ENCODE assay signal across 29 cellular contexts in genomic region chr1:198630863-198631262, GRCh38. TPM values are rescaled to one million over a fixed set of nuclear protein-coding genes. Genes with fewer than 3 reads are reported as not detected.
DNase-seq lines count a peak whose midpoint lies in the region; ATAC-seq, FAIRE-seq and TF ChIP-seq lines count a peak whose summit lies in the region.
"Had no signal": no experiment of that assay in that cellular context is flagged by ENCODE, and none has a peak within 500 bp of the region (broad histone marks: within the 10 kb centered on the region; RNA-seq: fewer than 3 reads in every experiment).

No MANE protein-coding gene starts in this region.

- H3K4me1 Mint-ChIP-seq in activated naive CD4-positive, alpha-beta T cell treated with anti-CD3 and anti-CD28 coated beads for 36 hours (ENCODE audit: low read depth) = peaks cover 94% of the 10 kb centered on the region
- peaks cover 68 to 97% (median 90%) of the 10 kb centered on the region in 7 donors for H3K4me1 Mint-ChIP-seq in naive thymus-derived CD4-positive, alpha-beta T cell

- no peaks in the 10 kb centered on the region for H3K27me3 ChIP-seq in naive thymus-derived CD4-positive, alpha-beta T cell (ENCODE audit: control insufficient read depth in 2 of 2, insufficient read depth in 2 of 2, low read length in 2 of 2)
- H3K27me3 ChIP-seq: gastrocnemius medialis, neutrophil, thyroid gland, uterus had no signal

- FAIRE-seq in GM12891 (lab: Jason Lieb, UNC) = peak; percentile 26
- FAIRE-seq: endothelial cell of umbilical vein, G401.6, kidney had no signal

- no peaks in the 10 kb centered on the region for H3K27me3 Mint-ChIP-seq in activated naive CD4-positive, alpha-beta T cell treated with anti-CD3 and anti-CD28 coated beads for 36 hours (ENCODE audit: low read depth)
- H3K27me3 Mint-ChIP-seq in naive thymus-derived CD4-positive, alpha-beta T cell = no peaks in the 10 kb centered on the region

- no peak overlapping the region for H3K4me3 Mint-ChIP-seq in activated naive CD4-positive, alpha-beta T cell treated with anti-CD3 and anti-CD28 coated beads for 36 hours
- peak overlapping the region in 3 of 10 donors; percentile 18 to 39 (median 37) for H3K4me3 Mint-ChIP-seq in naive thymus-derived CD4-positive, alpha-beta T cell
- H3K4me3 Mint-ChIP-seq: activated T-cell treated with anti-CD3 and anti-CD28 coated beads, Interleukin-2, amount 50 U/mL, for 4 hours; T-helper 1 cell treated with Interleukin-12 subunit alpha and Interleukin-12 subunit beta and Interleukin-4 antibody, amounts not matched to agents 30 μg/mL and 1 μg/mL, for 36 hours had no signal

- H3K36me3 ChIP-seq in naive thymus-derived CD4-positive, alpha-beta T cell (ENCODE audit: control insufficient read depth in 2 of 3, insufficient read depth in 3 of 3, low read length in 3 of 3) = no peaks in the 10 kb centered on the region
- H3K36me3 ChIP-seq: gastrocnemius medialis, neutrophil, thyroid gland, uterus had no signal

- peak overlapping the region; percentile 72 for H3K27ac Mint-ChIP-seq in activated naive CD4-positive, alpha-beta T cell treated with anti-CD3 and anti-CD28 coated beads for 36 hours
- peak overlapping the region in 6 of 9 donors; percentile 30 to 96 (median 58) for H3K27ac Mint-ChIP-seq in naive thymus-derived CD4-positive, alpha-beta T cell
- H3K27ac Mint-ChIP-seq: T-helper 1 cell treated with Interleukin-12 subunit alpha and Interleukin-12 subunit beta and Interleukin-4 antibody, amounts not matched to agents 30 μg/mL and 1 μg/mL, for 36 hours had no signal

- POLR2A ChIA-PET in naive thymus-derived CD4-positive, alpha-beta T cell (lab: Charles Lee) = interaction anchor here (0.7 to 12.2 kb wide), 11 partner anchors 8 to 108 kb away, joined by 3 to 332 read pairs (median 4); partner anchors contain the start of gene PTPRC

- intact Hi-C loops in activated naive CD4-positive, alpha-beta T cell treated with anti-CD3 and anti-CD28 coated beads for 36 hours (cut with micrococcal nuclease) = no loop called here
- intact Hi-C loops in naive thymus-derived CD4-positive, alpha-beta T cell (cut with micrococcal nuclease) = no loop called here

- no peak for DNase-seq in activated naive CD4-positive, alpha-beta T cell treated with anti-CD3 and anti-CD28 coated beads for 36 hours
- no peak for DNase-seq in activated naive CD4-positive, alpha-beta T cell treated with Interleukin-2 at 50 U/mL for 16 hours
- DNase-seq in GM12891 (ENCODE audit: insufficient read length, low spot score) (no peak), NCI-H1417 treated with DMSO at 0.1 percent for 48 hours (lab: John Stamatoyannopoulos, UW) (peak; percentile 19), MV-4-11 (lab: John Stamatoyannopoulos, UW) (no peak)
- no peak for DNase-seq in naive thymus-derived CD4-positive, alpha-beta T cell
- no peak for DNase-seq in stimulated activated CD4-positive, alpha-beta T cell treated with anti-CD3 and anti-CD28 coated beads, Interleukin-4, amount 100 ng/mL, for 24 hours
- DNase-seq: activated naive CD4-positive, alpha-beta T cell; activated T-cell treated with anti-CD3 and anti-CD28 coated beads, Interleukin-2, amount 50 U/mL, for 4 hours; amygdala; gastrocnemius medialis; kidney; left ventricle myocardium superior; mesendoderm; NCI-H1694; NCI-H446 treated with DMSO at 0.1 percent for 48 hours; PC-9; right cardiac atrium; stimulated activated CD4-positive, alpha-beta T cell treated with anti-CD3 and anti-CD28 coated beads, Interleukin-1b, Interleukin-23, amount 100 ng/mL, for 48 hours; stimulated activated naive CD8-positive, alpha-beta T cell treated with anti-CD3 and anti-CD28 coated beads, Interleukin-15, Interleukin-2, amounts not matched to agents 100 U/mL and 50 U/mL, for 24 hours; thyroid gland; uterus had no signal

- CTCF ChIA-PET in activated naive CD4-positive, alpha-beta T cell treated with anti-CD3 and anti-CD28 coated beads for 36 hours (lab: Charles Lee) = interaction anchor here (0.7 kb wide), 1 partner anchor 12 kb away, joined by 5 read pairs; no protein-coding TSS in a partner anchor
- CTCF ChIA-PET in naive thymus-derived CD4-positive, alpha-beta T cell (lab: Charles Lee) = interaction anchor here (1.8 kb wide), 1 partner anchor 11 kb away, joined by 6 read pairs; no protein-coding TSS in a partner anchor

- H3K27ac ChIP-seq in naive thymus-derived CD4-positive, alpha-beta T cell (ENCODE audit: low read depth, low read length) = no peak overlapping the region
- H3K27ac ChIP-seq: gastrocnemius medialis, neutrophil, PC-9, SK-N-MC, thyroid gland, uterus had no signal

- no peak overlapping the region for H3K4me3 ChIP-seq in naive thymus-derived CD4-positive, alpha-beta T cell (ENCODE audit: low read length)
- H3K4me3 ChIP-seq: gastrocnemius medialis, PC-9, SK-N-MC, thyroid gland, uterus had no signal

- peaks cover 81 to 89% of the 10 kb centered on the region in 2 donors for H3K4me1 ChIP-seq in naive thymus-derived CD4-positive, alpha-beta T cell (ENCODE audit: control insufficient read depth in 2 of 2, insufficient read depth in 2 of 2, low read length in 2 of 2)
- H3K4me1 ChIP-seq: gastrocnemius medialis, thyroid gland, uterus had no signal

- no peaks in the 10 kb centered on the region for H3K9me3 ChIP-seq in naive thymus-derived CD4-positive, alpha-beta T cell (ENCODE audit: control insufficient read depth in 2 of 3, low read length in 3 of 3)
- H3K9me3 ChIP-seq: gastrocnemius medialis, neutrophil, thyroid gland, uterus had no signal

- ATAC-seq in naive thymus-derived CD4-positive, alpha-beta T cell = no peak
- ATAC-seq: activated T-cell treated with anti-CD3 and anti-CD28 coated beads, Interleukin-2, amount 50 U/mL, for 4 hours; gastrocnemius medialis; HCT116; left ventricle myocardium superior; right cardiac atrium; stimulated activated naive CD8-positive, alpha-beta T cell treated with anti-CD3 and anti-CD28 coated beads, Interleukin-15, Interleukin-2, amounts not matched to agents 100 U/mL and 50 U/mL, for 24 hours had no signal

- peaks cover 22% of the 10 kb centered on the region for H3K36me3 Mint-ChIP-seq in activated naive CD4-positive, alpha-beta T cell treated with anti-CD3 and anti-CD28 coated beads for 36 hours (ENCODE audit: low read depth)
- peaks cover 0 to 44% (median 12%) of the 10 kb centered on the region in 5 donors for H3K36me3 Mint-ChIP-seq in naive thymus-derived CD4-positive, alpha-beta T cell

- peaks cover 6% of the 10 kb centered on the region for H3K9me3 Mint-ChIP-seq in activated naive CD4-positive, alpha-beta T cell treated with anti-CD3 and anti-CD28 coated beads for 36 hours
- peaks cover 0 to 34% (median 7%) of the 10 kb centered on the region in 11 donors for H3K9me3 Mint-ChIP-seq in naive thymus-derived CD4-positive, alpha-beta T cell

- TF ChIP-seq POLR2A in GM12891 (IDR thresholded peaks at IDR 0.05; ENCODE audit: low read depth, low read length) = no peak

TF ChIP-seq in GM12891, 5 proteins besides CTCF, POLR2A, EP300 and RAD21:
- TF ChIP-seq POLR2AphosphoS5 (IDR thresholded peaks at IDR 0.05; ENCODE audit: low read depth, low read length) = no peak
TF ChIP-seq in GM12891: peak in this region for 0.

RNA-seq across cellular contexts. Expression of gene PTPRC, which starts 8.0 kb away (rescaled TPM):
- total RNA-seq in activated naive CD4-positive, alpha-beta T cell treated with anti-CD3 and anti-CD28 coated beads for 36 hours = 100 to 1,000 TPM; 689 to 714 TPM
- 55.1 TPM for polyA plus RNA-seq in GM12891 (2012; ENCODE audit: low read depth, missing spikeins)
- total RNA-seq in naive thymus-derived CD4-positive, alpha-beta T cell = 1,000 to 10,000 TPM in 3 of 5 experiments, 100 to 1,000 TPM in 2; 739 to 1,121 (median 1,015) TPM
- polyA plus RNA-seq in naive thymus-derived CD4-positive, alpha-beta T cell = 1,000 to 10,000 TPM; 1,177 to 1,286 TPM
- total RNA-seq: chondrocyte, endothelial cell of umbilical vein had no signal
- polyA plus RNA-seq: endothelial cell of umbilical vein had no signal
